Comparison of ENCODE assay signal across 17 cellular contexts in genomic region chr14:103702497-103703432, GRCh38. TPM values are rescaled to one million over a fixed set of nuclear protein-coding genes. Genes with fewer than 3 reads are reported as not detected.
DNase-seq lines count a peak whose midpoint lies in the region; ATAC-seq, FAIRE-seq and TF ChIP-seq lines count a peak whose summit lies in the region.
"Had no signal": no experiment of that assay in that cellular context is flagged by ENCODE, and none has a peak within 500 bp of the region (broad histone marks: within the 10 kb centered on the region; RNA-seq: fewer than 3 reads in every experiment).

No MANE protein-coding gene starts in this region.

- no peak for TF ChIP-seq CTCF in HepG2 (CRISPR knock-in tag; IDR thresholded peaks at IDR 0.05)
- TF ChIP-seq CTCF in right lobe of liver (IDR thresholded peaks at IDR 0.05): no peak
- TF ChIP-seq CTCF in endothelial cell (IDR thresholded peaks at IDR 0.05; ENCODE audit: unreplicated experiment): no peak

- no peaks in the 10 kb centered on the region for H4K20me1 ChIP-seq in HepG2 (ENCODE audit: insufficient read depth, low read length)

- in situ Hi-C loops in HepG2 (cut with HindIII; ENCODE audit: extremely low pct_ligation_motif_present, low pct_unique_long_range_greater_than_20kb): no loop called here

- intact Hi-C loops in HepG2 (cut with micrococcal nuclease; ENCODE audit: unreplicated experiment): no loop called here
- intact Hi-C loops in right lobe of liver (cut with DNase I): no loop called here

- TF ChIP-seq EP300 in HepG2 (IDR thresholded peaks at IDR 0.05; ENCODE audit: low read depth in 2 of 2, low read length in 2 of 2) (no peak), HepG2 (CRISPR knock-in tag; IDR thresholded peaks at IDR 0.05; ENCODE audit: borderline replicate concordance) (no peak)

- peaks cover 26% of the 10 kb centered on the region for H3K4me1 Mint-ChIP-seq in endothelial cell (ENCODE audit: unreplicated experiment)
- H3K4me1 Mint-ChIP-seq: central memory CD8-positive, alpha-beta T cell; immature natural killer cell; mesothelial cell of epicardium had no signal

- H3K9ac ChIP-seq in HepG2 (ENCODE audit: insufficient read depth, low read depth, low read length): no peak overlapping the region
- H3K9ac ChIP-seq in SK-N-MC (ENCODE audit: insufficient read length): no peak overlapping the region

- TF ChIP-seq POLR2A in HepG2 (IDR thresholded peaks at IDR 0.05; ENCODE audit: insufficient read depth in 1 of 2, low read depth in 2 of 2, low read length in 2 of 2): no peak; a peak in 1 of 4 replicates
- no peak for TF ChIP-seq POLR2A in right lobe of liver (IDR thresholded peaks at IDR 0.05)

- no TSS peak for BruUV-seq in HepG2 (replicated peaks; lab: Mats Ljungman, UMichigan)

- TF ChIP-seq RAD21 in HepG2 (CRISPR knock-in tag; IDR thresholded peaks at IDR 0.05): no peak

- H3K36me3 Mint-ChIP-seq in endothelial cell (ENCODE audit: low read depth, unreplicated experiment): peaks cover 28% of the 10 kb centered on the region

- peak overlapping the region; percentile 56 for H3K4me3 Mint-ChIP-seq in endothelial cell (ENCODE audit: unreplicated experiment)
- H3K4me3 Mint-ChIP-seq: activated naive CD8-positive, alpha-beta T cell treated with anti-CD3 and anti-CD28 coated beads, Interleukin-2, amount 10 ng/mL, durations not matched to agents 7 days and 5 days; central memory CD8-positive, alpha-beta T cell; immature natural killer cell; mesothelial cell of epicardium had no signal

- peaks cover 39% of the 10 kb centered on the region for H3K27me3 Mint-ChIP-seq in endothelial cell (ENCODE audit: unreplicated experiment)
- H3K27me3 Mint-ChIP-seq: activated naive CD8-positive, alpha-beta T cell treated with anti-CD3 and anti-CD28 coated beads, Interleukin-2, amount 10 ng/mL, durations not matched to agents 7 days and 5 days; central memory CD8-positive, alpha-beta T cell had no signal

- POLR2A ChIA-PET in HepG2 (lab: Yijun Ruan, JAX): no interaction called here

- H3K27ac Mint-ChIP-seq in endothelial cell (ENCODE audit: unreplicated experiment): peak overlapping the region; percentile 71
- H3K27ac Mint-ChIP-seq: mesothelial cell of epicardium had no signal

- CTCF ChIA-PET in HepG2 (lab: Yijun Ruan, JAX; ENCODE audit: low intra/inter-chr PET ratio, low total read pairs): no interaction called here

- H3K9me3 ChIP-seq in HepG2 (ENCODE audit: low read length): no peaks in the 10 kb centered on the region
- H3K9me3 ChIP-seq in right lobe of liver: no peaks in the 10 kb centered on the region
- H3K9me3 ChIP-seq in SK-N-MC (ENCODE audit: low read depth, low read length): no peaks in the 10 kb centered on the region
- H3K9me3 ChIP-seq: MG63, ovary had no signal

- H3K4me1 ChIP-seq in HepG2 (ENCODE audit: insufficient read depth, low read length) (peaks cover 11% of the 10 kb centered on the region), right lobe of liver (peaks cover 0 to 30% (median 13%) of the 10 kb centered on the region in 4 donors)

- H3K4me3 ChIP-seq in HepG2 (replicated peaks in 1 of 3; ENCODE audit: insufficient read depth in 1 of 3, low read depth in 2 of 3, low read length in 3 of 3): no peak overlapping the region
- no peak overlapping the region for H3K4me3 ChIP-seq in right lobe of liver
- no peak overlapping the region for H3K4me3 ChIP-seq in SK-N-MC
- H3K4me3 ChIP-seq: MG63, ovary had no signal

- FAIRE-seq in HepG2 (lab: Jason Lieb, UNC): no peak

- 96% methylated on average over 15 of the region's 29 CpGs for WGBS in HepG2 (ENCODE audit: low lambda C conversion rate)
- WGBS in right lobe of liver (ENCODE audit: insufficient coverage, low coverage, low lambda C conversion rate, missing lambda C conversion rate): 89% methylated on average over 4 of the region's 29 CpGs

- H3K27me3 ChIP-seq in HepG2 (ENCODE audit: control insufficient read depth in 1 of 2, insufficient read depth in 2 of 2, low read length in 2 of 2) (no peaks in the 10 kb centered on the region), right lobe of liver (no peaks in the 10 kb centered on the region)
- H3K27me3 ChIP-seq: MG63, ovary had no signal

- DNase-seq in HepG2 (ENCODE audit: low spot score): no peak
- DNase-seq in right lobe of liver: no peak
- DNase-seq in SK-N-MC (ENCODE audit: low read depth, low spot score): no peak
- DNase-seq in endothelial cell (ENCODE audit: low spot score): no peak
- no peak for DNase-seq in NCI-H2196 treated with DMSO at 0.1 percent for 48 hours (lab: John Stamatoyannopoulos, UW; ENCODE audit: unreplicated experiment)
- DNase-seq in NCI-H1417 treated with DMSO at 0.1 percent for 48 hours (lab: John Stamatoyannopoulos, UW): no peak
- DNase-seq in NAMALWA (ENCODE audit: low spot score): no peak
- DNase-seq: activated naive CD8-positive, alpha-beta T cell treated with anti-CD3 and anti-CD28 coated beads, Interleukin-2, amount 10 ng/mL, durations not matched to agents 7 days and 5 days; AML-193; DMS79 treated with DMSO at 0.1 percent for 48 hours; immature natural killer cell; MG63; SIG-M5 had no signal

- H3K27ac ChIP-seq in HepG2 (ENCODE audit: extremely low read length, insufficient read depth, low read length) (no peak overlapping the region), right lobe of liver (no peak overlapping the region), SK-N-MC (peak overlapping the region; percentile 82)
- H3K27ac ChIP-seq: ovary had no signal

- H3K79me2 ChIP-seq in HepG2 (ENCODE audit: insufficient read depth, low read length): no peaks in the 10 kb centered on the region

- H3K9me3 Mint-ChIP-seq in endothelial cell (ENCODE audit: unreplicated experiment): no peaks in the 10 kb centered on the region
- H3K9me3 Mint-ChIP-seq: activated naive CD8-positive, alpha-beta T cell treated with anti-CD3 and anti-CD28 coated beads, Interleukin-2, amount 10 ng/mL, durations not matched to agents 7 days and 5 days; central memory CD8-positive, alpha-beta T cell; immature natural killer cell; mesothelial cell of epicardium had no signal

- ATAC-seq in HepG2 (no peak), right lobe of liver (no peak), GM21423 (IDR thresholded peaks at IDR 0.05; ENCODE audit: unreplicated experiment) (no peak)

- H3K4me2 ChIP-seq in HepG2 (ENCODE audit: low read depth, low read length): no peak overlapping the region

- H2AFZ ChIP-seq in HepG2 (ENCODE audit: low read length): no peak overlapping the region

- H3K36me3 ChIP-seq in HepG2 (replicated peaks in 1 of 2; ENCODE audit: control insufficient read depth in 1 of 2, insufficient read depth in 2 of 2, low read length in 2 of 2): peaks cover 8 to 39% of the 10 kb centered on the region in 2 experiments; a peak in 3 of 5 replicates
- H3K36me3 ChIP-seq in right lobe of liver: peaks cover 0 to 8% (median 2%) of the 10 kb centered on the region in 4 donors
- peaks cover 75% of the 10 kb centered on the region for H3K36me3 ChIP-seq in SK-N-MC (ENCODE audit: insufficient read depth, low read length)
- H3K36me3 ChIP-seq: ovary had no signal

RNA-seq across cellular contexts. Expression of gene XRCC3, which starts 12.5 kb away (rescaled TPM):
- 22.7 and 25.8 TPM in 2 replicates for total RNA-seq in HepG2 (2016; rRNA removed; fragmentation: Illumina TruSeq; extraction: Trizol)
- total RNA-seq in HepG2 (2016; cell fraction: cytosol; rRNA removed; fragmentation: Illumina TruSeq; extraction: Trizol; ENCODE audit: low read depth): 7.5 and 8.6 TPM in 2 replicates
- 22.7 and 28.8 TPM in 2 replicates for total RNA-seq in HepG2 (2016; cell fraction: insoluble cytoplasmic fraction; rRNA removed; fragmentation: Illumina TruSeq; extraction: Trizol)
- 19.2 and 25.6 TPM in 2 replicates for total RNA-seq in HepG2 (2016; cell fraction: membrane; rRNA removed; fragmentation: Illumina TruSeq; extraction: Trizol)
- 16.7 and 17.3 TPM in 2 replicates for total RNA-seq in HepG2 (2016; cell fraction: nucleus; rRNA removed; fragmentation: Illumina TruSeq; extraction: Trizol)
- 5.4 and 5.8 TPM in 2 replicates for polyA plus RNA-seq in HepG2 (2011; rRNA removed)
- 4.3 and 7.4 TPM in 2 replicates for polyA plus RNA-seq in HepG2 (2011; cell fraction: cytosol; rRNA removed)
- polyA plus RNA-seq in HepG2 (2011; cell fraction: nucleus; rRNA removed): 12.7 and 15.0 TPM in 2 replicates
- polyA plus RNA-seq in HepG2 (2012): 6.2 and 8.5 TPM in 2 replicates
- polyA plus RNA-seq in HepG2 (2016; cell fraction: cytosol; fragmentation: Illumina TruSeq; extraction: Trizol; ENCODE audit: low read depth): 5.5 and 6.6 TPM in 2 replicates
- polyA plus RNA-seq in HepG2 (2016; cell fraction: insoluble cytoplasmic fraction; fragmentation: Illumina TruSeq; extraction: Trizol; ENCODE audit: low read depth): 14.6 and 16.7 TPM in 2 replicates
- polyA plus RNA-seq in HepG2 (2016; cell fraction: membrane; fragmentation: Illumina TruSeq; extraction: Trizol; ENCODE audit: low read depth): 13.9 and 14.8 TPM in 2 replicates
- 39.8 and 43.1 TPM in 2 replicates for polyA plus RNA-seq in HepG2 (2016; cell fraction: nucleus; fragmentation: Illumina TruSeq; extraction: Trizol; ENCODE audit: insufficient read depth, low read depth)
- polyA minus RNA-seq in HepG2 (2011; rRNA and poly(A)+ RNA removed; ENCODE audit: low replicate concordance): 11.1 and 22.9 TPM in 2 replicates
- 4.7 and 5.6 TPM in 2 replicates for polyA minus RNA-seq in HepG2 (2011; cell fraction: cytosol; rRNA and poly(A)+ RNA removed)
- polyA minus RNA-seq in HepG2 (2011; cell fraction: nucleus; rRNA and poly(A)+ RNA removed): 5.5 and 7.3 TPM in 2 replicates
- total RNA-seq in right lobe of liver: 1 to 10 TPM in 5 of 6 experiments, under 1 TPM in 1; 0.88 to 6.3 (median 1.8) TPM
- 10.2 TPM for total RNA-seq in endothelial cell (ENCODE audit: unreplicated experiment)

RNA-seq across cellular contexts. Expression of gene ZFYVE21, which starts 12.8 kb away (rescaled TPM):
- 34.3 and 35.1 TPM in 2 replicates for total RNA-seq in HepG2 (2016; rRNA removed; fragmentation: Illumina TruSeq; extraction: Trizol)
- total RNA-seq in HepG2 (2016; cell fraction: cytosol; rRNA removed; fragmentation: Illumina TruSeq; extraction: Trizol; ENCODE audit: low read depth): 12.0 and 12.6 TPM in 2 replicates
- 36.2 and 37.2 TPM in 2 replicates for total RNA-seq in HepG2 (2016; cell fraction: insoluble cytoplasmic fraction; rRNA removed; fragmentation: Illumina TruSeq; extraction: Trizol)
- 23.9 and 24.1 TPM in 2 replicates for total RNA-seq in HepG2 (2016; cell fraction: membrane; rRNA removed; fragmentation: Illumina TruSeq; extraction: Trizol)
- 25.9 TPM in 2 replicates for total RNA-seq in HepG2 (2016; cell fraction: nucleus; rRNA removed; fragmentation: Illumina TruSeq; extraction: Trizol)
- polyA plus RNA-seq in HepG2 (2011; rRNA removed): 34.4 and 36.2 TPM in 2 replicates
- 33.8 and 35.9 TPM in 2 replicates for polyA plus RNA-seq in HepG2 (2011; cell fraction: cytosol; rRNA removed)
- 57.7 and 67.1 TPM in 2 replicates for polyA plus RNA-seq in HepG2 (2011; cell fraction: nucleus; rRNA removed)
- polyA plus RNA-seq in HepG2 (2012): 18.5 and 20.2 TPM in 2 replicates
- polyA plus RNA-seq in HepG2 (2016; cell fraction: cytosol; fragmentation: Illumina TruSeq; extraction: Trizol; ENCODE audit: low read depth): 9.6 and 11.9 TPM in 2 replicates
- polyA plus RNA-seq in HepG2 (2016; cell fraction: insoluble cytoplasmic fraction; fragmentation: Illumina TruSeq; extraction: Trizol; ENCODE audit: low read depth): 38.6 and 42.4 TPM in 2 replicates
- polyA plus RNA-seq in HepG2 (2016; cell fraction: membrane; fragmentation: Illumina TruSeq; extraction: Trizol; ENCODE audit: low read depth): 20.7 and 23.8 TPM in 2 replicates
- polyA plus RNA-seq in HepG2 (2016; cell fraction: nucleus; fragmentation: Illumina TruSeq; extraction: Trizol; ENCODE audit: insufficient read depth, low read depth): 55.9 and 58.6 TPM in 2 replicates
- polyA minus RNA-seq in HepG2 (2011; rRNA and poly(A)+ RNA removed; ENCODE audit: low replicate concordance): 32.6 and 37.6 TPM in 2 replicates
- 12.3 and 14.1 TPM in 2 replicates for polyA minus RNA-seq in HepG2 (2011; cell fraction: cytosol; rRNA and poly(A)+ RNA removed)
- polyA minus RNA-seq in HepG2 (2011; cell fraction: nucleus; rRNA and poly(A)+ RNA removed): 23.7 and 24.3 TPM in 2 replicates
- total RNA-seq in right lobe of liver: 10 to 100 TPM; 20.9 to 35.2 (median 27.6) TPM
- 48.1 TPM for total RNA-seq in endothelial cell (ENCODE audit: unreplicated experiment)
